Comparison of ENCODE assay signal across 17 cellular contexts in the genomic region with DNA sequence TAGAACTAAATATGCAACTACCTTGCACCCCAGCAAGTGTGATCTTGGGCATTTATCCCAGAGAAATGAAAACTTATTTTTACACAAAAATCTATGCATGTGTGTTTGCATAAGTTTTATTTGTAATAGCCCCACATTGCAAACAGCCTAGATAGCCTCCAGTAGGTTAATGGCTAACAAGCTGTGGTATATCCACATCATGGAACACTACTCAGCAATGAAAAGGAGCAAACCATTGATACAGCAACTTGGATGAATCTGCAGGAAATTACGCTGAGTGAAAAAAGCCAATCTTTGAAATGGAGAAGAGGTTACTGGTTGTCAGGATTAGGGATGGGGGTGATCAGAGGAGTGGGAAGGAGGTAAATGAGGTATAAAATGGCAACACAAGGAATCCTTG.
A peak's percentile ranks its signal among the peaks of the same experiment; 100 is the strongest.
DNase-seq lines count a peak whose midpoint lies in the region; ATAC-seq and TF ChIP-seq lines count a peak whose summit lies in the region.
"Had no signal": no experiment of that assay in that cellular context is flagged by ENCODE, and none has a peak within 500 bp of the region (broad histone marks: within the 10 kb centered on the region; RNA-seq: fewer than 3 reads in every experiment).

No MANE protein-coding gene starts in this region.

- intact Hi-C loops in activated T-helper 1 cell treated with anti-CD3 and anti-CD28 coated beads, Interleukin-12 subunit alpha, Interleukin-12 subunit beta, Interleukin-2, Interleukin-4 antibody, amounts not matched to agents 30 ng/mL and 10 ng/mL and 1 ng/mL, durations not matched to agents 14 hours and 24 hours and 36 hours (cut with micrococcal nuclease) = no loop called here
- intact Hi-C loops in colonic mucosa (cut with DNase I) = no loop called here

- no peak overlapping the region for H3K4me3 Mint-ChIP-seq in activated naive CD8-positive, alpha-beta T cell treated with anti-CD3 and anti-CD28 coated beads for 36 hours
- H3K4me3 Mint-ChIP-seq in activated naive CD8-positive, alpha-beta T cell treated with anti-CD3 and anti-CD28 coated beads, Interleukin-2, amount 50 U/mL, for 24 hours = no peak overlapping the region
- H3K4me3 Mint-ChIP-seq in T-helper 17 cell = no peak overlapping the region
- H3K4me3 Mint-ChIP-seq in activated T-helper 1 cell treated with anti-CD3 and anti-CD28 coated beads, Interleukin-12 subunit alpha, Interleukin-12 subunit beta, Interleukin-2, Interleukin-4 antibody, amounts not matched to agents 30 ng/mL and 10 ng/mL and 1 ng/mL, durations not matched to agents 14 hours and 24 hours and 36 hours = no peak overlapping the region
- no peak overlapping the region for H3K4me3 Mint-ChIP-seq in stimulated activated effector memory CD8-positive, alpha-beta T cell treated with anti-CD3 and anti-CD28 coated beads, Interleukin-12 subunit alpha, Interleukin-12 subunit beta, amount 100 ng/mL, for 72 hours
- H3K4me3 Mint-ChIP-seq: CD4-positive, alpha-beta memory T cell had no signal

- no peak overlapping the region for H3K4me3 ChIP-seq in colonic mucosa

- no peaks in the 10 kb centered on the region for H3K4me1 ChIP-seq in colonic mucosa

- H3K36me3 Mint-ChIP-seq in activated naive CD8-positive, alpha-beta T cell treated with anti-CD3 and anti-CD28 coated beads for 36 hours = peaks cover 6% of the 10 kb centered on the region
- no peaks in the 10 kb centered on the region for H3K36me3 Mint-ChIP-seq in activated naive CD8-positive, alpha-beta T cell treated with anti-CD3 and anti-CD28 coated beads, Interleukin-2, amount 50 U/mL, for 24 hours (ENCODE audit: low read depth)
- H3K36me3 Mint-ChIP-seq in T-helper 17 cell (ENCODE audit: low read depth) = peaks cover 6% of the 10 kb centered on the region
- H3K36me3 Mint-ChIP-seq in activated T-helper 1 cell treated with anti-CD3 and anti-CD28 coated beads, Interleukin-12 subunit alpha, Interleukin-12 subunit beta, Interleukin-2, Interleukin-4 antibody, amounts not matched to agents 30 ng/mL and 10 ng/mL and 1 ng/mL, durations not matched to agents 14 hours and 24 hours and 36 hours (ENCODE audit: low read depth) = no peaks in the 10 kb centered on the region
- peaks cover 7% of the 10 kb centered on the region for H3K36me3 Mint-ChIP-seq in stimulated activated effector memory CD8-positive, alpha-beta T cell treated with anti-CD3 and anti-CD28 coated beads, Interleukin-12 subunit alpha, Interleukin-12 subunit beta, amount 100 ng/mL, for 72 hours

- no peak for ATAC-seq in activated naive CD8-positive, alpha-beta T cell treated with anti-CD3 and anti-CD28 coated beads, Interleukin-2, amount 50 U/mL, for 24 hours
- ATAC-seq in T-helper 17 cell = no peak
- no peak for ATAC-seq in stimulated activated effector memory CD8-positive, alpha-beta T cell treated with anti-CD3 and anti-CD28 coated beads, Interleukin-12 subunit alpha, Interleukin-12 subunit beta, amount 100 ng/mL, for 72 hours

- peaks cover 6% of the 10 kb centered on the region for H3K27me3 Mint-ChIP-seq in activated naive CD8-positive, alpha-beta T cell treated with anti-CD3 and anti-CD28 coated beads for 36 hours
- peaks cover 12% of the 10 kb centered on the region for H3K27me3 Mint-ChIP-seq in activated naive CD8-positive, alpha-beta T cell treated with anti-CD3 and anti-CD28 coated beads, Interleukin-2, amount 50 U/mL, for 24 hours
- no peaks in the 10 kb centered on the region for H3K27me3 Mint-ChIP-seq in T-helper 17 cell
- H3K27me3 Mint-ChIP-seq in activated T-helper 1 cell treated with anti-CD3 and anti-CD28 coated beads, Interleukin-12 subunit alpha, Interleukin-12 subunit beta, Interleukin-2, Interleukin-4 antibody, amounts not matched to agents 30 ng/mL and 10 ng/mL and 1 ng/mL, durations not matched to agents 14 hours and 24 hours and 36 hours (ENCODE audit: insufficient read depth) = peaks cover 10% of the 10 kb centered on the region

- no peak for DNase-seq in activated naive CD8-positive, alpha-beta T cell treated with anti-CD3 and anti-CD28 coated beads for 36 hours
- no peak for DNase-seq in activated naive CD8-positive, alpha-beta T cell treated with anti-CD3 and anti-CD28 coated beads, Interleukin-2, amount 50 U/mL, for 24 hours
- DNase-seq in T-helper 17 cell (no peak), D341Med (ENCODE audit: low spot score) (no peak), colonic mucosa (no peak), NCI-H1436 (lab: John Stamatoyannopoulos, UW) (no peak)
- no peak for DNase-seq in activated T-helper 1 cell treated with anti-CD3 and anti-CD28 coated beads, Interleukin-12 subunit alpha, Interleukin-12 subunit beta, Interleukin-2, Interleukin-4 antibody, amounts not matched to agents 30 ng/mL and 10 ng/mL and 1 ng/mL, durations not matched to agents 14 hours and 24 hours and 36 hours (ENCODE audit: low spot score)
- DNase-seq in stimulated activated effector memory CD8-positive, alpha-beta T cell treated with anti-CD3 and anti-CD28 coated beads, Interleukin-12 subunit alpha, Interleukin-12 subunit beta, amount 100 ng/mL, for 72 hours (ENCODE audit: low spot score in 2 of 2) = no peak
- DNase-seq: C1 segment of cervical spinal cord; Calu3; CD4-positive, alpha-beta memory T cell; COR-L47; DMS153; DND-41; GOT3; H7; HCEC 1CT had no signal

- no peak overlapping the region for H3K27ac ChIP-seq in colonic mucosa

- H3K9me3 ChIP-seq in T-helper 17 cell (ENCODE audit: control insufficient read depth, low read length, poor library complexity, severe bottlenecking) (no peaks in the 10 kb centered on the region), colonic mucosa (no peaks in the 10 kb centered on the region)

- no peaks in the 10 kb centered on the region for H3K27me3 ChIP-seq in colonic mucosa

- peak overlapping the region; percentile 14 for H3K27ac Mint-ChIP-seq in activated naive CD8-positive, alpha-beta T cell treated with anti-CD3 and anti-CD28 coated beads for 36 hours
- H3K27ac Mint-ChIP-seq in activated naive CD8-positive, alpha-beta T cell treated with anti-CD3 and anti-CD28 coated beads, Interleukin-2, amount 50 U/mL, for 24 hours = no peak overlapping the region
- H3K27ac Mint-ChIP-seq in T-helper 17 cell = peak overlapping the region; percentile 0
- H3K27ac Mint-ChIP-seq in activated T-helper 1 cell treated with anti-CD3 and anti-CD28 coated beads, Interleukin-12 subunit alpha, Interleukin-12 subunit beta, Interleukin-2, Interleukin-4 antibody, amounts not matched to agents 30 ng/mL and 10 ng/mL and 1 ng/mL, durations not matched to agents 14 hours and 24 hours and 36 hours = peak overlapping the region; percentile 36
- peak overlapping the region; percentile 35 for H3K27ac Mint-ChIP-seq in stimulated activated effector memory CD8-positive, alpha-beta T cell treated with anti-CD3 and anti-CD28 coated beads, Interleukin-12 subunit alpha, Interleukin-12 subunit beta, amount 100 ng/mL, for 72 hours

- TF ChIP-seq CTCF in colonic mucosa (IDR thresholded peaks at IDR 0.05) = no peak

- H3K4me1 Mint-ChIP-seq in activated naive CD8-positive, alpha-beta T cell treated with anti-CD3 and anti-CD28 coated beads for 36 hours = peaks cover 58% of the 10 kb centered on the region
- peaks cover 59% of the 10 kb centered on the region for H3K4me1 Mint-ChIP-seq in activated naive CD8-positive, alpha-beta T cell treated with anti-CD3 and anti-CD28 coated beads, Interleukin-2, amount 50 U/mL, for 24 hours
- H3K4me1 Mint-ChIP-seq in T-helper 17 cell = peaks cover 21% of the 10 kb centered on the region
- peaks cover 41% of the 10 kb centered on the region for H3K4me1 Mint-ChIP-seq in activated T-helper 1 cell treated with anti-CD3 and anti-CD28 coated beads, Interleukin-12 subunit alpha, Interleukin-12 subunit beta, Interleukin-2, Interleukin-4 antibody, amounts not matched to agents 30 ng/mL and 10 ng/mL and 1 ng/mL, durations not matched to agents 14 hours and 24 hours and 36 hours (ENCODE audit: low read depth)
- H3K4me1 Mint-ChIP-seq in stimulated activated effector memory CD8-positive, alpha-beta T cell treated with anti-CD3 and anti-CD28 coated beads, Interleukin-12 subunit alpha, Interleukin-12 subunit beta, amount 100 ng/mL, for 72 hours = peaks cover 39% of the 10 kb centered on the region

- no peak overlapping the region for H3K9ac ChIP-seq in colonic mucosa (ENCODE audit: low read depth in 2 of 2, low read length in 2 of 2)

- H3K9me3 Mint-ChIP-seq in activated naive CD8-positive, alpha-beta T cell treated with anti-CD3 and anti-CD28 coated beads for 36 hours = peaks cover 6% of the 10 kb centered on the region
- peaks cover 4% of the 10 kb centered on the region for H3K9me3 Mint-ChIP-seq in activated naive CD8-positive, alpha-beta T cell treated with anti-CD3 and anti-CD28 coated beads, Interleukin-2, amount 50 U/mL, for 24 hours
- peaks cover 4% of the 10 kb centered on the region for H3K9me3 Mint-ChIP-seq in activated T-helper 1 cell treated with anti-CD3 and anti-CD28 coated beads, Interleukin-12 subunit alpha, Interleukin-12 subunit beta, Interleukin-2, Interleukin-4 antibody, amounts not matched to agents 30 ng/mL and 10 ng/mL and 1 ng/mL, durations not matched to agents 14 hours and 24 hours and 36 hours
- H3K9me3 Mint-ChIP-seq in stimulated activated effector memory CD8-positive, alpha-beta T cell treated with anti-CD3 and anti-CD28 coated beads, Interleukin-12 subunit alpha, Interleukin-12 subunit beta, amount 100 ng/mL, for 72 hours = no peaks in the 10 kb centered on the region

- no peaks in the 10 kb centered on the region for H3K36me3 ChIP-seq in colonic mucosa
